8 cellular contexts compared by ENCODE assay signal in genomic region chr16:85717393-85718152, GRCh38. TPM values are rescaled to one million over a fixed set of nuclear protein-coding genes. Genes with fewer than 3 reads are reported as not detected.
A peak's percentile ranks its signal among the peaks of the same experiment; 100 is the strongest.
DNase-seq lines count a peak whose midpoint lies in the region; ATAC-seq and TF ChIP-seq lines count a peak whose summit lies in the region.

No MANE protein-coding gene starts in this region.

- H3K27me3 Mint-ChIP-seq in CD4-positive, alpha-beta memory T cell = peaks cover 2 to 5% of the 10 kb centered on the region in 2 donors
- peaks cover 2% of the 10 kb centered on the region for H3K27me3 Mint-ChIP-seq in activated T-cell treated with anti-CD3 and anti-CD28 coated beads, Interleukin-2, amount 50 U/mL, for 24 hours
- H3K27me3 Mint-ChIP-seq in neural crest cell (ENCODE audit: low read depth) = peaks cover 13% of the 10 kb centered on the region

- peaks cover 0 to 4% (median 0%) of the 10 kb centered on the region in 8 donors for H3K9me3 Mint-ChIP-seq in CD4-positive, alpha-beta memory T cell
- H3K9me3 Mint-ChIP-seq in activated T-cell treated with anti-CD3 and anti-CD28 coated beads, Interleukin-2, amount 50 U/mL, for 24 hours = no peaks in the 10 kb centered on the region
- H3K9me3 Mint-ChIP-seq in neural crest cell = peaks cover 2% of the 10 kb centered on the region

- TF ChIP-seq CTCF in PC-3 (conservative IDR thresholded peaks at IDR 0.05; ENCODE audit: low read depth, low read length) = peak; percentile 70
- peak; percentile 50 to 56 for TF ChIP-seq CTCF in fibroblast of lung (conservative IDR thresholded peaks at IDR 0.05 in 1 of 2, IDR thresholded peaks at IDR 0.05 in 1 of 2; ENCODE audit: low read depth in 1 of 2, low read length in 2 of 2)
- peak; percentile 86 for TF ChIP-seq CTCF in neural crest cell (conservative IDR thresholded peaks at IDR 0.05)

- H3F3A ChIP-seq in PC-3 (ENCODE audit: low read length, unreplicated experiment) = no peaks in the 10 kb centered on the region

- no peak for ATAC-seq in PC-3
- no peak for ATAC-seq in HG02840 (IDR thresholded peaks at IDR 0.05; ENCODE audit: low FRiP score, unreplicated experiment)

- DNase-seq in CD4-positive, alpha-beta memory T cell = peak; percentile 41 to 51 (median 47)
- DNase-seq in HuH-7.5 (ENCODE audit: low spot score) (peak; percentile 92), PC-3 (peak; percentile 60), fibroblast of lung (ENCODE audit: low read depth in 2 of 2) (peak; percentile 37 to 61), neural crest cell (ENCODE audit: low read depth, low spot score) (peak; percentile 87), stromal cell of bone marrow (ENCODE audit: low read depth) (peak; percentile 21)
- peak; percentile 66 for DNase-seq in activated T-cell treated with anti-CD3 and anti-CD28 coated beads, Interleukin-2, amount 50 U/mL, for 24 hours

- no peaks in the 10 kb centered on the region for H3K9me2 ChIP-seq in PC-3 (replicated peaks; ENCODE audit: low read length)

- H3K79me2 ChIP-seq in PC-3 (ENCODE audit: low read length) (0 out of 2 replicates have a peak, but pooled peaks cover 4% of the 10 kb centered on the region), fibroblast of lung (ENCODE audit: control insufficient read depth, insufficient read depth, low read length) (no peaks in the 10 kb centered on the region)

- H3K4me1 ChIP-seq in CD4-positive, alpha-beta memory T cell (ENCODE audit: insufficient read depth, low read length) = peaks cover 6% of the 10 kb centered on the region
- H3K4me1 ChIP-seq in PC-3 (ENCODE audit: insufficient read depth, low read length) = peaks cover 10% of the 10 kb centered on the region
- peaks cover 2% of the 10 kb centered on the region for H3K4me1 ChIP-seq in fibroblast of lung (ENCODE audit: control insufficient read depth, extremely low read depth, insufficient read depth, low read length)

- H2AFZ ChIP-seq in PC-3 (ENCODE audit: low read length) (no peak overlapping the region), fibroblast of lung (ENCODE audit: low read length) (no peak overlapping the region)

- H3K27ac ChIP-seq in CD4-positive, alpha-beta memory T cell (ENCODE audit: low read depth, low read length) = no peak overlapping the region
- H3K27ac ChIP-seq in PC-3 (ENCODE audit: low read length) = no peak overlapping the region
- H3K27ac ChIP-seq in fibroblast of lung (ENCODE audit: insufficient read depth, low read length) = no peak overlapping the region

- POLR2A ChIA-PET in CD4-positive, alpha-beta memory T cell (lab: Charles Lee; ENCODE audit: partially characterized antibody) = interaction anchor here (1.1 to 1.2 kb wide), 2 partner anchors 13 to 17 kb away, joined by 3 read pairs; no protein-coding TSS in a partner anchor
- POLR2A ChIA-PET in PC-3 (lab: Charles Lee; ENCODE audit: unreplicated experiment) = no interaction called here

- no peaks in the 10 kb centered on the region for H3K9me3 ChIP-seq in CD4-positive, alpha-beta memory T cell (ENCODE audit: control insufficient read depth in 1 of 2, low read length in 2 of 2)
- H3K9me3 ChIP-seq in PC-3 (ENCODE audit: low read length) (no peaks in the 10 kb centered on the region), fibroblast of lung (ENCODE audit: control insufficient read depth, insufficient read depth, low read depth, low read length) (no peaks in the 10 kb centered on the region)

- H3K27ac Mint-ChIP-seq in CD4-positive, alpha-beta memory T cell = no peak overlapping the region
- no peak overlapping the region for H3K27ac Mint-ChIP-seq in activated T-cell treated with anti-CD3 and anti-CD28 coated beads, Interleukin-2, amount 50 U/mL, for 24 hours
- no peak overlapping the region for H3K27ac Mint-ChIP-seq in neural crest cell (ENCODE audit: unreplicated experiment)

- H3K4me3 ChIP-seq in CD4-positive, alpha-beta memory T cell (ENCODE audit: low read length in 2 of 2) = no peak overlapping the region
- no peak overlapping the region for H3K4me3 ChIP-seq in PC-3 (ENCODE audit: low read length)
- no peak overlapping the region for H3K4me3 ChIP-seq in fibroblast of lung (replicated peaks in 1 of 4; ENCODE audit: control extremely low read depth in 1 of 4, insufficient read depth in 1 of 4, low read depth in 3 of 4, low read length in 4 of 4)

- H3K4me2 ChIP-seq in PC-3 (ENCODE audit: low read length) = no peak overlapping the region
- H3K4me2 ChIP-seq in fibroblast of lung (ENCODE audit: extremely low read depth, insufficient read depth, low read length) = no peak overlapping the region

- intact Hi-C loops in CD4-positive, alpha-beta memory T cell (cut with micrococcal nuclease) = loop anchor here (1.0 to 2.0 kb wide), 4 partner anchors 42 to 347 kb away; no protein-coding TSS in a partner anchor
- intact Hi-C loops in PC-3 (cut with micrococcal nuclease) = no loop called here

- CTCF ChIA-PET in CD4-positive, alpha-beta memory T cell (lab: Charles Lee; ENCODE audit: partially characterized antibody) = interaction anchor here (1.0 to 2.8 kb wide), 10 partner anchors 14 to 101 kb away, joined by 3 to 22 read pairs (median 3); no protein-coding TSS in a partner anchor
- CTCF ChIA-PET in PC-3 (lab: Charles Lee) = interaction anchor here (0.5 to 1.1 kb wide), 2 partner anchors 28 to 105 kb away, joined by 3 to 9 read pairs; no protein-coding TSS in a partner anchor

- no peak overlapping the region for H3K4me3 Mint-ChIP-seq in CD4-positive, alpha-beta memory T cell
- no peak overlapping the region for H3K4me3 Mint-ChIP-seq in activated T-cell treated with anti-CD3 and anti-CD28 coated beads, Interleukin-2, amount 50 U/mL, for 24 hours
- H3K4me3 Mint-ChIP-seq in neural crest cell = peak overlapping the region; percentile 41

- H3K9ac ChIP-seq in PC-3 (ENCODE audit: low read length) (no peak overlapping the region), fibroblast of lung (ENCODE audit: insufficient read depth, low read length) (no peak overlapping the region)

- H4K20me1 ChIP-seq in PC-3 (ENCODE audit: low read length) (no peaks in the 10 kb centered on the region), fibroblast of lung (ENCODE audit: control insufficient read depth, extremely low read depth, insufficient read depth, low read length) (no peaks in the 10 kb centered on the region)

- peaks cover 2 to 15% (median 8%) of the 10 kb centered on the region in 4 donors for H3K4me1 Mint-ChIP-seq in CD4-positive, alpha-beta memory T cell
- H3K4me1 Mint-ChIP-seq in activated T-cell treated with anti-CD3 and anti-CD28 coated beads, Interleukin-2, amount 50 U/mL, for 24 hours (ENCODE audit: low read depth) = peaks cover 6% of the 10 kb centered on the region
- H3K4me1 Mint-ChIP-seq in neural crest cell = peaks cover 43% of the 10 kb centered on the region

- H3K36me3 Mint-ChIP-seq in CD4-positive, alpha-beta memory T cell = peaks cover 0 to 5% of the 10 kb centered on the region in 2 donors
- H3K36me3 Mint-ChIP-seq in activated T-cell treated with anti-CD3 and anti-CD28 coated beads, Interleukin-2, amount 50 U/mL, for 24 hours (ENCODE audit: low read depth) = peaks cover 2% of the 10 kb centered on the region
- H3K36me3 Mint-ChIP-seq in neural crest cell (ENCODE audit: low read depth) = peaks cover 3% of the 10 kb centered on the region

- BruUV-seq in PC-3 (replicated peaks; lab: Mats Ljungman, UMichigan) = no TSS peak

- H3K36me3 ChIP-seq in CD4-positive, alpha-beta memory T cell (ENCODE audit: insufficient read depth, low read length) = no peaks in the 10 kb centered on the region
- peaks cover 4% of the 10 kb centered on the region; the same call in 1 of the 2 replicates for H3K36me3 ChIP-seq in PC-3 (ENCODE audit: low read depth, low read length)
- H3K36me3 ChIP-seq in fibroblast of lung (ENCODE audit: control insufficient read depth, insufficient read depth, low read length) = no peaks in the 10 kb centered on the region

- H3K27me3 ChIP-seq in CD4-positive, alpha-beta memory T cell (ENCODE audit: insufficient read depth, low read length) = no peaks in the 10 kb centered on the region
- H3K27me3 ChIP-seq in PC-3 (ENCODE audit: low read length) (no peaks in the 10 kb centered on the region), fibroblast of lung (ENCODE audit: control insufficient read depth, insufficient read depth, low read length) (no peaks in the 10 kb centered on the region)

RNA-seq across cellular contexts. Expression of gene GINS2, which starts 28.8 kb away (rescaled TPM):
- total RNA-seq in CD4-positive, alpha-beta memory T cell = 1 to 10 TPM; 1.2 to 1.4 TPM
- 1 to 10 TPM in 1 of 2 donors, under 1 TPM in 1; 0.55 to 1.3 TPM for polyA plus RNA-seq in CD4-positive, alpha-beta memory T cell
- total RNA-seq in PC-3 (2014; rRNA removed) (24.8 and 28.7 TPM in 2 replicates), fibroblast of lung (0.26 and 1.8 TPM in 2 replicates), neural crest cell (74.0 and 82.2 TPM in 2 replicates)
- 5.5 and 18.3 TPM in 2 replicates for polyA plus RNA-seq in fibroblast of lung
- polyA plus RNA-seq in fibroblast of lung (2012) = 5.4 and 17.3 TPM in 2 replicates
- polyA minus RNA-seq in fibroblast of lung (ENCODE audit: low replicate concordance) = 2.6 and 6.7 TPM in 2 replicates

RNA-seq across cellular contexts. Expression of gene C16orf74, which starts 33.3 kb away (rescaled TPM):
- 10 to 100 TPM; 11.7 to 13.6 TPM for total RNA-seq in CD4-positive, alpha-beta memory T cell
- 10 to 100 TPM; 15.0 to 16.5 TPM for polyA plus RNA-seq in CD4-positive, alpha-beta memory T cell
- total RNA-seq in PC-3 (2014; rRNA removed) (64.6 and 71.0 TPM in 2 replicates), fibroblast of lung (5.4 and 6.4 TPM in 2 replicates), neural crest cell (1.2 TPM in 2 replicates)
- 3.2 and 4.6 TPM in 2 replicates for polyA plus RNA-seq in fibroblast of lung
- polyA plus RNA-seq in fibroblast of lung (2012) = 8.0 and 9.6 TPM in 2 replicates
- 0.35 and 2.3 TPM in 2 replicates for polyA minus RNA-seq in fibroblast of lung (ENCODE audit: low replicate concordance)

Comparison
In these comparisons a context has a peak if more than half of its experiments do, and no peak if none do; other contexts are left out.
1. DNase-seq: peak in every context shown above with its lines; median percentile 92 in HuH-7.5; 87 in neural crest cell; 66 in activated T-cell treated with anti-CD3 and anti-CD28 coated beads, Interleukin-2, amount 50 U/mL, for 24 hours; 60 in PC-3; 49 in fibroblast of lung; 47 in CD4-positive, alpha-beta memory T cell; 21 in stromal cell of bone marrow.